ENCODE assay signal across 8 cellular contexts in genomic region chr17:45172541-45173286, GRCh38. TPM values are rescaled to one million over a fixed set of nuclear protein-coding genes. Genes with fewer than 3 reads are reported as not detected.
DNase-seq lines count a peak whose midpoint lies in the region; ATAC-seq and TF ChIP-seq lines count a peak whose summit lies in the region.

No MANE protein-coding gene starts in this region.

- H3K4me1 ChIP-seq in ACC112 (ENCODE audit: control insufficient read depth, insufficient read depth, low read length, unreplicated experiment) = peaks cover 38% of the 10 kb centered on the region
- peaks cover 34% of the 10 kb centered on the region for H3K4me1 ChIP-seq in left ventricle myocardium inferior
- peaks cover 8% of the 10 kb centered on the region for H3K4me1 ChIP-seq in prostate gland (replicated peaks)

- WGBS in prostate gland = 20% methylated on average over 10 of the region's 10 CpGs

- H3K4me3 ChIP-seq in ACC112 (ENCODE audit: low read depth, low read length) (peak overlapping the region; percentile 21), left ventricle myocardium inferior (peak overlapping the region; percentile 56), prostate gland (peak overlapping the region in 1 of 2 donors; percentile 23)

- ATAC-seq in GM21423 (IDR thresholded peaks at IDR 0.05; ENCODE audit: unreplicated experiment) (peak; percentile 41), GM18873 (IDR thresholded peaks at IDR 0.05; ENCODE audit: low FRiP score, unreplicated experiment) (no peak)

- H3K36me3 ChIP-seq in ACC112 (ENCODE audit: insufficient read depth, low read length) (0 out of 2 replicates have a peak, but pooled peaks cover 3% of the 10 kb centered on the region), left ventricle myocardium inferior (no peaks in the 10 kb centered on the region), prostate gland (no peaks in the 10 kb centered on the region)

- peak; percentile 33 for TF ChIP-seq POLR2A in prostate gland (IDR thresholded peaks at IDR 0.05)

- no peaks in the 10 kb centered on the region for H3K9me3 ChIP-seq in left ventricle myocardium inferior (replicated peaks)
- H3K9me3 ChIP-seq in prostate gland = no peaks in the 10 kb centered on the region

- H3K27ac ChIP-seq in ACC112 (ENCODE audit: low read depth, low read length) (peak overlapping the region; percentile 81), left ventricle myocardium inferior (replicated peaks) (peak overlapping the region; percentile 84), prostate gland (peak overlapping the region; percentile 82 to 84)

- intact Hi-C loops in left ventricle myocardium inferior (cut with micrococcal nuclease) = no loop called here
- intact Hi-C loops in prostate gland (cut with DNase I) = no loop called here

- no peaks in the 10 kb centered on the region for H3K27me3 ChIP-seq in ACC112 (ENCODE audit: insufficient read depth, low read length)
- H3K27me3 ChIP-seq in left ventricle myocardium inferior (ENCODE audit: low read depth) = no peaks in the 10 kb centered on the region
- no peaks in the 10 kb centered on the region for H3K27me3 ChIP-seq in prostate gland (replicated peaks; ENCODE audit: insufficient read depth)

- DNase-seq in SHP77 treated with DMSO at 0.1 percent for 48 hours (lab: John Stamatoyannopoulos, UW) (peak; percentile 70), left ventricle myocardium inferior (peak; percentile 61), prostate gland (ENCODE audit: low spot score) (peak; percentile 54), hepatic stellate cell (ENCODE audit: low spot score) (no peak)
- DNase-seq in activated naive CD8-positive, alpha-beta T cell treated with anti-CD3 and anti-CD28 coated beads, Interleukin-2, amount 50 U/mL, for 16 hours (ENCODE audit: low read depth, low spot score) = peak; percentile 30

- H2AFZ ChIP-seq in ACC112 (ENCODE audit: low read length, unreplicated experiment) = peak overlapping the region; percentile 79

- no peaks in the 10 kb centered on the region for H3K79me2 ChIP-seq in ACC112 (ENCODE audit: control insufficient read depth, insufficient read depth, low read length, unreplicated experiment)

- TF ChIP-seq CTCF in left ventricle myocardium inferior (IDR thresholded peaks at IDR 0.05; ENCODE audit: borderline replicate concordance) (peak; percentile 17), prostate gland (IDR thresholded peaks at IDR 0.05) (peak in 1 of 4 experiments; percentile 14)

RNA-seq across cellular contexts. Expression of gene HEXIM2, which starts 11.0 kb away (rescaled TPM):
- 7.0 TPM for total RNA-seq in left ventricle myocardium inferior
- total RNA-seq in prostate gland = 10 to 100 TPM in 1 of 2 donors, 1 to 10 TPM in 1; 7.1 to 27.0 TPM

RNA-seq across cellular contexts. Expression of gene HEXIM1, which starts 24.4 kb away (rescaled TPM):
- total RNA-seq in left ventricle myocardium inferior (28.8 TPM), prostate gland (10 to 100 TPM; 34.5 to 67.1 TPM)

RNA-seq across cellular contexts. Expression of gene ACBD4, which starts 37.2 kb away (rescaled TPM):
- total RNA-seq in left ventricle myocardium inferior = 6.4 TPM
- total RNA-seq in prostate gland = 10 to 100 TPM; 18.8 to 23.3 TPM

RNA-seq across cellular contexts. Expression of gene PLCD3, which starts 40.4 kb away (rescaled TPM):
- total RNA-seq in left ventricle myocardium inferior = 146 TPM
- 100 to 1,000 TPM in 1 of 2 donors, 10 to 100 TPM in 1; 34.7 to 154 TPM for total RNA-seq in prostate gland

RNA-seq across cellular contexts. Expression of gene FMNL1, which starts 49.0 kb away (rescaled TPM):
- total RNA-seq in left ventricle myocardium inferior (8.7 TPM), prostate gland (10 to 100 TPM in 1 of 2 donors, 1 to 10 TPM in 1; 3.6 to 12.2 TPM)
